15 cellular contexts compared by ENCODE assay signal in the genomic region with DNA sequence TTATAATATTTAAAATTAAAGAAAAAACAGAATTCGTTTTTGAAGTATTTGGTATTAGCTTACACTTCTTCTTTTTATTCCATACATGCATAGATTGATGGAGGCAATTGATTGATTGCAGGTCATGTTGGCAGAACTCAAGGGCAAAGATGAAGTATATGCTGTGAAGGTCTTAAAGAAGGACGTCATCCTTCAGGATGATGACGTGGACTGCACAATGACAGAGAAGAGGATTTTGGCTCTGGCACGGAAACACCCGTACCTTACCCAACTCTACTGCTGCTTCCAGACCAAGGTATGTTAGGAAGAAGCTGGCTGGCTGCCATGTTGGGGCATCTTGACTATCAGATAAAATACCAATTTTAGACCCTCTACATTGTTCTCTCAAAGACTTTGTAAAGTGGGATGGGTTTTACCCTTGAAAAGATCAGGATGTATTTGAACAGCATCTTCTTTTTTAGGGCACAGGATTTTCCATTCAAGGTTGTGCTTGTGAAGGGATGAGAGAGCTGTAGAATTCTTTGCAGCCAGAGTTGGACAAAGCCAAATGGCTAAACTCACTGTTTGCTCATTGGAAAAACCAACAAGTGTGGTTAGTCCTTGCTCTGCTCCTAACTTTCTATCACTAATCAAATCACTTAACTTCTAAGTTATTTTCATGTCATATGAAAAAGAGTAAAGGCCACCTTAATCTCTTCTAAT.
"Had no signal": no experiment of that assay in that cellular context is flagged by ENCODE, and none has a peak within 500 bp of the region (broad histone marks: within the 10 kb centered on the region; RNA-seq: fewer than 3 reads in every experiment).

No MANE protein-coding gene starts in this region.

- H3K9me3 Mint-ChIP-seq: immature natural killer cell; naive thymus-derived CD8-positive, alpha-beta T cell had no signal

- H3K4me1 ChIP-seq: sigmoid colon had no signal

- H3K27ac ChIP-seq: dorsolateral prefrontal cortex, gastroesophageal sphincter, sigmoid colon, skin epidermis, thoracic aorta, transverse colon had no signal

- H3K4me3 ChIP-seq: dorsolateral prefrontal cortex, gastroesophageal sphincter, mucosa of descending colon, sigmoid colon, skin epidermis, stomach, thoracic aorta, transverse colon had no signal

- H3K36me3 ChIP-seq: thoracic aorta, transverse colon had no signal

- ATAC-seq: gastroesophageal sphincter; naive thymus-derived CD8-positive, alpha-beta T cell had no signal

- H3K4me1 Mint-ChIP-seq: immature natural killer cell; naive thymus-derived CD8-positive, alpha-beta T cell had no signal

- H3K27me3 Mint-ChIP-seq: naive thymus-derived CD8-positive, alpha-beta T cell had no signal

- H3K4me3 Mint-ChIP-seq: immature natural killer cell; naive thymus-derived CD8-positive, alpha-beta T cell; neural crest cell had no signal

- H3K9me3 ChIP-seq: gastroesophageal sphincter, mucosa of descending colon, sigmoid colon, stomach, thoracic aorta, transverse colon had no signal

- DNase-seq: cortex of kidney; dorsolateral prefrontal cortex; effector CD8-positive, alpha-beta T cell; glutamatergic neuron; mucosa of descending colon; posterior cingulate gyrus; sigmoid colon; stomach; transverse colon had no signal

- H3K27me3 ChIP-seq: dorsolateral prefrontal cortex, gastroesophageal sphincter, sigmoid colon, stomach, transverse colon had no signal

- H3K27ac Mint-ChIP-seq: immature natural killer cell; naive thymus-derived CD8-positive, alpha-beta T cell had no signal
